ENCODE assay signal across 20 cellular contexts in genomic region chr14:91964724-91965123, GRCh38. TPM values are rescaled to one million over a fixed set of nuclear protein-coding genes. Genes with fewer than 3 reads are reported as not detected.
DNase-seq lines count a peak whose midpoint lies in the region; ATAC-seq, FAIRE-seq and TF ChIP-seq lines count a peak whose summit lies in the region.
"Had no signal": no experiment of that assay in that cellular context is flagged by ENCODE, and none has a peak within 500 bp of the region (broad histone marks: within the 10 kb centered on the region; RNA-seq: fewer than 3 reads in every experiment).

No MANE protein-coding gene starts in this region.

- CTCF ChIA-PET in activated CD8-positive, alpha-beta T cell treated with anti-CD3 and anti-CD28 coated beads, Interleukin-2, amount 10 ng/mL, durations not matched to agents 7 days and 5 days (lab: Charles Lee) = interaction anchor here (1.1 kb wide), 1 partner anchor 32 kb away, joined by 3 read pairs; no protein-coding TSS in a partner anchor
- CTCF ChIA-PET in activated CD8-positive, alpha-beta T cell treated with anti-CD3 and anti-CD28 coated beads for 36 hours (lab: Charles Lee) = interaction anchor here (0.9 to 1.5 kb wide), 4 partner anchors 11 to 315 kb away, joined by 3 to 4 read pairs (median 3); no protein-coding TSS in a partner anchor
- CTCF ChIA-PET in GM12878 (lab: Yijun Ruan, JAX) = interaction anchor here (1.3 kb wide), 1 partner anchor 32 kb away, joined by 3 read pairs; no protein-coding TSS in a partner anchor

- no peak overlapping the region for H3K4me3 Mint-ChIP-seq in activated CD8-positive, alpha-beta T cell treated with anti-CD3 and anti-CD28 coated beads, Interleukin-2, amount 10 ng/mL, durations not matched to agents 7 days and 5 days
- H3K4me3 Mint-ChIP-seq in activated CD8-positive, alpha-beta T cell treated with anti-CD3 and anti-CD28 coated beads for 36 hours = no peak overlapping the region
- H3K4me3 Mint-ChIP-seq in stimulated activated effector memory CD8-positive, alpha-beta T cell treated with anti-CD3 and anti-CD28 coated beads, Interleukin-12 subunit alpha, Interleukin-12 subunit beta, amount 100 ng/mL, for 72 hours = no peak overlapping the region
- H3K4me3 Mint-ChIP-seq: CD4-positive, CD25-positive, alpha-beta regulatory T cell had no signal

- SMC1A ChIA-PET in GM12878 (lab: Charles Lee; ENCODE audit: uncharacterized antibody, unreplicated experiment) = interaction anchor here (0.5 to 1.3 kb wide), 2 partner anchors 10 to 515 kb away, joined by 4 to 5 read pairs; no protein-coding TSS in a partner anchor

- no peaks in the 10 kb centered on the region for H3K79me2 ChIP-seq in GM12878 (ENCODE audit: control insufficient read depth, insufficient read depth, low read length)

- H3K9me3 ChIP-seq in GM12878 (replicated peaks; ENCODE audit: control insufficient read depth, insufficient read depth, low read length) (no peaks in the 10 kb centered on the region), adrenal gland (replicated peaks in 1 of 3) (no peaks in the 10 kb centered on the region)
- H3K9me3 ChIP-seq: BE2C, Caco-2 had no signal

- no peak for TF ChIP-seq RAD21 in GM12878 (IDR thresholded peaks at IDR 0.05; ENCODE audit: insufficient read depth, low read depth, low read length)

- POLR2A ChIA-PET in activated CD8-positive, alpha-beta T cell treated with anti-CD3 and anti-CD28 coated beads, Interleukin-2, amount 10 ng/mL, durations not matched to agents 7 days and 5 days (lab: Charles Lee) = no interaction called here
- POLR2A ChIA-PET in activated CD8-positive, alpha-beta T cell treated with anti-CD3 and anti-CD28 coated beads for 36 hours (lab: Charles Lee) = no interaction called here
- POLR2A ChIA-PET in GM12878 (lab: Charles Lee) = interaction anchor here (0.6 kb wide), 1 partner anchor 147 kb away, joined by 3 read pairs; no protein-coding TSS in a partner anchor

- H3K4me3 ChIP-seq in GM12878 = no peak overlapping the region
- no peak overlapping the region for H3K4me3 ChIP-seq in adrenal gland

- RAD21 ChIA-PET in GM12878 (lab: Charles Lee; ENCODE audit: unreplicated experiment) = no interaction called here

- H2AFZ ChIP-seq in GM12878 (ENCODE audit: control insufficient read depth, low read depth, low read length) = no peak overlapping the region

- H3K36me3 ChIP-seq in GM12878 (ENCODE audit: control insufficient read depth in 2 of 2, insufficient read depth in 2 of 2, low read length in 1 of 2) (peaks cover 0 to 5% of the 10 kb centered on the region in 2 experiments; a peak in 3 of 4 replicates), adrenal gland (replicated peaks in 1 of 2) (peaks cover 0 to 16% of the 10 kb centered on the region in 2 donors)

- TF ChIP-seq POLR2A in GM12878 (IDR thresholded peaks at IDR 0.05; ENCODE audit: low read depth, low read length) (no peak), adrenal gland (IDR thresholded peaks at IDR 0.05) (no peak)

- in situ Hi-C loops in GM12878 (cut with MboI) = no loop called here

- H3K27me3 Mint-ChIP-seq in activated CD8-positive, alpha-beta T cell treated with anti-CD3 and anti-CD28 coated beads, Interleukin-2, amount 10 ng/mL, durations not matched to agents 7 days and 5 days (ENCODE audit: low read depth) = no peaks in the 10 kb centered on the region
- no peaks in the 10 kb centered on the region for H3K27me3 Mint-ChIP-seq in activated CD8-positive, alpha-beta T cell treated with anti-CD3 and anti-CD28 coated beads for 36 hours
- H3K27me3 Mint-ChIP-seq: CD4-positive, CD25-positive, alpha-beta regulatory T cell had no signal

- H3K9me3 Mint-ChIP-seq in activated CD8-positive, alpha-beta T cell treated with anti-CD3 and anti-CD28 coated beads, Interleukin-2, amount 10 ng/mL, durations not matched to agents 7 days and 5 days (ENCODE audit: insufficient read depth) = no peaks in the 10 kb centered on the region
- no peaks in the 10 kb centered on the region for H3K9me3 Mint-ChIP-seq in activated CD8-positive, alpha-beta T cell treated with anti-CD3 and anti-CD28 coated beads for 36 hours
- H3K9me3 Mint-ChIP-seq in stimulated activated effector memory CD8-positive, alpha-beta T cell treated with anti-CD3 and anti-CD28 coated beads, Interleukin-12 subunit alpha, Interleukin-12 subunit beta, amount 100 ng/mL, for 72 hours = no peaks in the 10 kb centered on the region

- no peak for TF ChIP-seq CTCF in activated CD8-positive, alpha-beta T cell treated with anti-CD3 and anti-CD28 coated beads for 36 hours (IDR thresholded peaks at IDR 0.05)
- TF ChIP-seq CTCF in GM12878 (IDR thresholded peaks at IDR 0.05 in 2 of 3, conservative IDR thresholded peaks at IDR 0.05 in 1 of 3; ENCODE audit: control insufficient read depth in 2 of 3, extremely low read depth in 1 of 3, insufficient read depth in 1 of 3, low read depth in 3 of 3, low read length in 3 of 3) (no peak), adrenal gland (IDR thresholded peaks at IDR 0.05) (no peak)

- no peak overlapping the region for H3K9ac ChIP-seq in GM12878 (ENCODE audit: control insufficient read depth, insufficient read depth, low read length)

- H3K27ac Mint-ChIP-seq in activated CD8-positive, alpha-beta T cell treated with anti-CD3 and anti-CD28 coated beads, Interleukin-2, amount 10 ng/mL, durations not matched to agents 7 days and 5 days = peak overlapping the region; percentile 4
- H3K27ac Mint-ChIP-seq in activated CD8-positive, alpha-beta T cell treated with anti-CD3 and anti-CD28 coated beads for 36 hours = no peak overlapping the region
- peak overlapping the region; percentile 0 for H3K27ac Mint-ChIP-seq in stimulated activated effector memory CD8-positive, alpha-beta T cell treated with anti-CD3 and anti-CD28 coated beads, Interleukin-12 subunit alpha, Interleukin-12 subunit beta, amount 100 ng/mL, for 72 hours

- H3K4me1 Mint-ChIP-seq in activated CD8-positive, alpha-beta T cell treated with anti-CD3 and anti-CD28 coated beads, Interleukin-2, amount 10 ng/mL, durations not matched to agents 7 days and 5 days (ENCODE audit: low read depth) = peaks cover 13% of the 10 kb centered on the region
- H3K4me1 Mint-ChIP-seq in activated CD8-positive, alpha-beta T cell treated with anti-CD3 and anti-CD28 coated beads for 36 hours (ENCODE audit: low read depth) = peaks cover 12% of the 10 kb centered on the region
- peaks cover 13% of the 10 kb centered on the region for H3K4me1 Mint-ChIP-seq in stimulated activated effector memory CD8-positive, alpha-beta T cell treated with anti-CD3 and anti-CD28 coated beads, Interleukin-12 subunit alpha, Interleukin-12 subunit beta, amount 100 ng/mL, for 72 hours

- DNase-seq in activated CD8-positive, alpha-beta T cell treated with anti-CD3 and anti-CD28 coated beads, Interleukin-2, amount 10 ng/mL, durations not matched to agents 7 days and 5 days = no peak
- no peak for DNase-seq in activated CD8-positive, alpha-beta T cell treated with anti-CD3 and anti-CD28 coated beads for 36 hours
- no peak for DNase-seq in HTR-8/SVneo (ENCODE audit: insufficient read length, low spot score)
- DNase-seq in GM12878 (ENCODE audit: low read depth, low spot score) = no peak
- DNase-seq in stimulated activated effector memory CD8-positive, alpha-beta T cell treated with anti-CD3 and anti-CD28 coated beads, Interleukin-12 subunit alpha, Interleukin-12 subunit beta, amount 100 ng/mL, for 72 hours (ENCODE audit: low spot score in 2 of 2) = no peak
- DNase-seq in activated gamma-delta T cell (lab: John Stamatoyannopoulos, UW) = no peak
- DNase-seq in adrenal gland = no peak
- DNase-seq in UCSD-AML1 (lab: John Stamatoyannopoulos, UW; ENCODE audit: unreplicated experiment) = no peak
- DNase-seq: BE2C; Caco-2; CD4-positive, CD25-positive, alpha-beta regulatory T cell; HCEC 1CT; KBM-7; MV-4-11; NCI-H1694 treated with DMSO at 0.1 percent for 48 hours; NCI-H774; OCI-M1; SHP77 treated with DMSO at 0.1 percent for 48 hours had no signal

- H3K4me1 ChIP-seq in GM12878 (ENCODE audit: control insufficient read depth, insufficient read depth, low read length) (no peaks in the 10 kb centered on the region), adrenal gland (replicated peaks in 1 of 2) (peaks cover 0 to 12% of the 10 kb centered on the region in 2 donors)
- H3K4me1 ChIP-seq: BE2C, Caco-2 had no signal

- H3K27ac ChIP-seq in GM12878 (ENCODE audit: control insufficient read depth, insufficient read depth) (no peak overlapping the region), adrenal gland (peak overlapping the region in 1 of 5 donors; percentile 39)
- H3K27ac ChIP-seq: 22Rv1 had no signal

- no peak overlapping the region for H3K4me2 ChIP-seq in GM12878 (ENCODE audit: control insufficient read depth, insufficient read depth)

- 99% methylated on average over 4 of the region's 4 CpGs for WGBS in GM12878 (ENCODE audit: insufficient coverage, insufficient replicate concordance, low lambda C conversion rate, missing lambda C conversion rate)
- WGBS in adrenal gland, 4 donors = 81 to 87% (median 85%) methylated on average over 4 of the region's 4 CpGs

- no peak for TF ChIP-seq EP300 in GM12878 (IDR thresholded peaks at IDR 0.05; ENCODE audit: borderline replicate concordance in 1 of 2, control insufficient read depth in 1 of 2, low read depth in 2 of 2, low read length in 2 of 2)

- ATAC-seq in activated CD8-positive, alpha-beta T cell treated with anti-CD3 and anti-CD28 coated beads, Interleukin-2, amount 10 ng/mL, durations not matched to agents 7 days and 5 days = no peak
- ATAC-seq in activated CD8-positive, alpha-beta T cell treated with anti-CD3 and anti-CD28 coated beads for 36 hours = no peak
- ATAC-seq in GM12878 = no peak
- ATAC-seq in stimulated activated effector memory CD8-positive, alpha-beta T cell treated with anti-CD3 and anti-CD28 coated beads, Interleukin-12 subunit alpha, Interleukin-12 subunit beta, amount 100 ng/mL, for 72 hours = no peak

- no TSS peak for BruUV-seq in GM12878 (replicated peaks; lab: Mats Ljungman, UMichigan)

- H3K36me3 Mint-ChIP-seq in activated CD8-positive, alpha-beta T cell treated with anti-CD3 and anti-CD28 coated beads, Interleukin-2, amount 10 ng/mL, durations not matched to agents 7 days and 5 days (ENCODE audit: low read depth) = peaks cover 15% of the 10 kb centered on the region
- H3K36me3 Mint-ChIP-seq in activated CD8-positive, alpha-beta T cell treated with anti-CD3 and anti-CD28 coated beads for 36 hours (ENCODE audit: low read depth) = peaks cover 8% of the 10 kb centered on the region
- H3K36me3 Mint-ChIP-seq in stimulated activated effector memory CD8-positive, alpha-beta T cell treated with anti-CD3 and anti-CD28 coated beads, Interleukin-12 subunit alpha, Interleukin-12 subunit beta, amount 100 ng/mL, for 72 hours = peaks cover 27% of the 10 kb centered on the region

- H4K20me1 ChIP-seq in GM12878 (ENCODE audit: control insufficient read depth, insufficient read depth) = no peaks in the 10 kb centered on the region

- intact Hi-C loops in activated CD8-positive, alpha-beta T cell treated with anti-CD3 and anti-CD28 coated beads for 36 hours (cut with micrococcal nuclease) = no loop called here
- intact Hi-C loops in GM12878 (cut with micrococcal nuclease; ENCODE audit: unreplicated experiment) (no loop called here), adrenal gland (cut with DNase I) (no loop called here)

- H3K27me3 ChIP-seq in GM12878 (replicated peaks in 1 of 2; ENCODE audit: control insufficient read depth in 2 of 2, insufficient read depth in 2 of 2, low read length in 1 of 2) (no peaks in the 10 kb centered on the region), adrenal gland (no peaks in the 10 kb centered on the region)

- peak; percentile 42 for FAIRE-seq in HTR-8/SVneo (lab: Jason Lieb, UNC)
- FAIRE-seq in GM12878 (lab: Jason Lieb, UNC) = peak; percentile 23
- FAIRE-seq: G401.6 had no signal

RNA-seq across cellular contexts. Expression of gene FBLN5, which starts 17.2 kb away (rescaled TPM):
- 1 to 10 TPM; 1.6 to 2.6 TPM for total RNA-seq in activated CD8-positive, alpha-beta T cell treated with anti-CD3 and anti-CD28 coated beads, Interleukin-2, amount 10 ng/mL, durations not matched to agents 7 days and 5 days
- 1 to 10 TPM; 1.3 to 1.4 TPM for total RNA-seq in activated CD8-positive, alpha-beta T cell treated with anti-CD3 and anti-CD28 coated beads for 36 hours
- not detected in 2 replicates for total RNA-seq in GM12878 (2013; cell fraction: nucleolus; rRNA removed)
- 0.05 and 0.45 TPM in 2 replicates for total RNA-seq in GM12878 (2014; rRNA removed)
- total RNA-seq in GM12878 (2014; rRNA removed; fragmentation: Illumina TruSeq; extraction: Trizol) = 0.13 and 0.14 TPM in 2 replicates
- total RNA-seq in GM12878 (2021) = 0.28 and 0.64 TPM in 2 replicates
- polyA plus RNA-seq in GM12878 (2011; ENCODE audit: low read depth) = 0.17 TPM
- polyA plus RNA-seq in GM12878 (2011; rRNA removed) = 0.43 and 0.64 TPM in 2 replicates
- 0.48 TPM in 2 replicates for polyA plus RNA-seq in GM12878 (2011; cell fraction: cytosol; rRNA removed)
- 0.28 and 0.45 TPM in 2 replicates for polyA plus RNA-seq in GM12878 (2011; cell fraction: nucleus; rRNA removed)
- polyA plus RNA-seq in GM12878 (2012) = 0.22 and 0.37 TPM in 2 replicates
- 0.16 and 0.22 TPM in 2 replicates for polyA plus RNA-seq in GM12878 (2014; fragmentation: Illumina TruSeq; extraction: Trizol)
- polyA plus RNA-seq in GM12878 (2014; fragmentation: Nextera tagmentation; extraction: Ambion mirVana) = under 1 TPM; 0.03 to 0.13 TPM
- 0.11 and 0.26 TPM in 2 replicates for polyA plus RNA-seq in GM12878 (2014; rRNA removed)
- polyA plus RNA-seq in GM12878 (2016; fragmentation: Nextera tagmentation; extraction: Ambion mirVana) = under 1 TPM; 0.23 to 0.29 TPM
- 0.10 and 0.15 TPM in 2 replicates for polyA minus RNA-seq in GM12878 (2011; rRNA and poly(A)+ RNA removed)
- not detected in 2 replicates for polyA minus RNA-seq in GM12878 (2011; cell fraction: cytosol; rRNA and poly(A)+ RNA removed)
- 0.36 and 0.57 TPM in 2 replicates for polyA minus RNA-seq in GM12878 (2011; cell fraction: nucleus; rRNA and poly(A)+ RNA removed)
- 100 to 1,000 TPM in 6 of 8 donors, 10 to 100 TPM in 2; 65.3 to 389 (median 204) TPM for total RNA-seq in adrenal gland
- 100 to 1,000 TPM in 2 of 3 donors, 10 to 100 TPM in 1; 85.8 to 119 (median 108) TPM for polyA plus RNA-seq in adrenal gland

Comparison
In these comparisons a context has a peak if more than half of its experiments do, and no peak if none do; other contexts are left out.
1. RNA of gene FBLN5, which starts 17.2 kb away (total RNA-seq): 65.3 to 389 TPM in adrenal gland; 1.6 to 2.6 TPM in activated CD8-positive, alpha-beta T cell treated with anti-CD3 and anti-CD28 coated beads, Interleukin-2, amount 10 ng/mL, durations not matched to agents 7 days and 5 days, 1.3 to 1.4 TPM in activated CD8-positive, alpha-beta T cell treated with anti-CD3 and anti-CD28 coated beads for 36 hours and 0.05 to 0.64 TPM in GM12878; every median in the first group is over 10 times any median in the second.